ENCODE assay signal across 15 cellular contexts in genomic region chr11:18131115-18131514, GRCh38. TPM values are rescaled to one million over a fixed set of nuclear protein-coding genes. Genes with fewer than 3 reads are reported as not detected.
"Had no signal": no experiment of that assay in that cellular context is flagged by ENCODE, and none has a peak within 500 bp of the region (broad histone marks: within the 10 kb centered on the region; RNA-seq: fewer than 3 reads in every experiment).

No MANE protein-coding gene starts in this region.

RNA-seq across cellular contexts. Expression of gene MRGPRX3, which starts 1.3 kb away (rescaled TPM):
- total RNA-seq: stomach, subcutaneous adipose tissue, suprapubic skin, testis, thyroid gland, tibial nerve, transverse colon, upper lobe of left lung, upper lobe of right lung, ureter, urinary bladder, uterus, vagina had no signal
- polyA plus RNA-seq: urinary bladder had no signal

RNA-seq across cellular contexts. Expression of gene MRGPRX4, which starts 41.5 kb away (rescaled TPM):
- total RNA-seq: stomach, subcutaneous adipose tissue, suprapubic skin, temporal lobe, testis, thoracic aorta, thyroid gland, tibial nerve, transverse colon, upper lobe of left lung, upper lobe of right lung, ureter, urinary bladder, uterus, vagina had no signal
- polyA plus RNA-seq: stomach, urinary bladder had no signal
